ENCODE assay signal across 3 cellular contexts in the genomic region with DNA sequence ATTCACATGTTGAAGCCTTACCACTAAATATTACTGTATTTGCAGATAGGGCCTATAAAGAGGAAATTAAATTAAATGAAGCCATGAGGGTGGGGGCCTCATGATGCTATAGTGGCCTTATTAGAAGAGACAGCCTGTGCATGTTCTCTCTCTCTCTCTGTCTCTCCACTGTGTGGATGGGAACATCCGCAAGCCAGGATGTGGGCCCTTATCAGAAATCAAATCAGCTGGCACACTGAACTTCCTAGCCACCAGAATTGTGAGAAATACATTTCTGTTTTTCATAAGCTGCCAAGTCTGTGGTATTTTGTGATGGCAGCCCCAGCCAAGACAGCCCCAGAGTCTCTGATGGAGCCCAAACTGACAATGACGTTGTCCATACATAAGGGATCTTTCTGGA.
"Had no signal": no experiment of that assay in that cellular context is flagged by ENCODE, and none has a peak within 500 bp of the region (broad histone marks: within the 10 kb centered on the region; RNA-seq: fewer than 3 reads in every experiment).

No MANE protein-coding gene starts in this region.

- ATAC-seq: GM12878 had no signal

- DNase-seq: GDM1, GF-D8 had no signal

- H3K4me3 ChIP-seq: GM12878 had no signal
